Comparison of ENCODE assay signal across 9 cellular contexts in genomic region chrX:154541589-154541895, GRCh38. TPM values are rescaled to one million over a fixed set of nuclear protein-coding genes. Genes with fewer than 3 reads are reported as not detected.
DNase-seq lines count a peak whose midpoint lies in the region; ATAC-seq and TF ChIP-seq lines count a peak whose summit lies in the region.
"Had no signal": no experiment of that assay in that cellular context is flagged by ENCODE, and none has a peak within 500 bp of the region (broad histone marks: within the 10 kb centered on the region; RNA-seq: fewer than 3 reads in every experiment).

No MANE protein-coding gene starts in this region.

- H3K4me3 ChIP-seq in RWPE2 (ENCODE audit: severe bottlenecking) (no peak overlapping the region), esophagus muscularis mucosa (no peak overlapping the region), skeletal muscle tissue (ENCODE audit: low read length in 3 of 3) (no peak overlapping the region)

- no peaks in the 10 kb centered on the region for H3K9me3 Mint-ChIP-seq in CD4-positive, alpha-beta T cell
- H3K9me3 Mint-ChIP-seq: IgD-negative memory B cell had no signal

- no peaks in the 10 kb centered on the region for H3K9me3 ChIP-seq in CD4-positive, alpha-beta T cell (ENCODE audit: control insufficient read depth, low read length)
- H3K9me3 ChIP-seq in RWPE2 (ENCODE audit: severe bottlenecking) (no peaks in the 10 kb centered on the region), esophagus muscularis mucosa (no peaks in the 10 kb centered on the region), skeletal muscle tissue (ENCODE audit: control insufficient read depth in 3 of 3, low read length in 3 of 3) (no peaks in the 10 kb centered on the region)

- 74% methylated on average over 5 of the region's 5 CpGs for WGBS in esophagus muscularis mucosa

- H3K36me3 Mint-ChIP-seq in CD4-positive, alpha-beta T cell (ENCODE audit: low read depth): peaks cover 8% of the 10 kb centered on the region
- H3K36me3 Mint-ChIP-seq: IgD-negative memory B cell had no signal

- no peak for ATAC-seq in CD4-positive, alpha-beta T cell (ENCODE audit: poor library complexity)
- ATAC-seq in RWPE2 (ENCODE audit: low read depth): no peak

- intact Hi-C loops in CD4-positive, alpha-beta T cell (cut with DNase I, micrococcal nuclease): no loop called here
- intact Hi-C loops in esophagus muscularis mucosa (cut with DNase I): no loop called here

- H3K36me3 ChIP-seq in RWPE2 (ENCODE audit: low read depth): peaks cover 24% of the 10 kb centered on the region
- H3K36me3 ChIP-seq in esophagus muscularis mucosa: peaks cover 0 to 7% (median 2%) of the 10 kb centered on the region in 4 donors
- no peaks in the 10 kb centered on the region for H3K36me3 ChIP-seq in skeletal muscle tissue (ENCODE audit: control insufficient read depth in 3 of 3, insufficient read depth in 3 of 3, low read length in 3 of 3)

- H3K27me3 Mint-ChIP-seq in CD4-positive, alpha-beta T cell: no peaks in the 10 kb centered on the region
- H3K27me3 Mint-ChIP-seq: IgD-negative memory B cell had no signal

- H3K4me3 Mint-ChIP-seq in CD4-positive, alpha-beta T cell: no peak overlapping the region

- CTCF ChIA-PET in CD4-positive, alpha-beta T cell (lab: Charles Lee): interaction anchor here (0.5 kb wide), 1 partner anchor 66 kb away, joined by 4 read pairs; no protein-coding TSS in a partner anchor

- no peaks in the 10 kb centered on the region for H3K27me3 ChIP-seq in CD4-positive, alpha-beta T cell (ENCODE audit: control insufficient read depth, insufficient read depth, low read length)
- H3K27me3 ChIP-seq in RWPE2 (ENCODE audit: insufficient read depth, poor library complexity, severe bottlenecking) (no peaks in the 10 kb centered on the region), esophagus muscularis mucosa (no peaks in the 10 kb centered on the region), skeletal muscle tissue (ENCODE audit: control insufficient read depth in 3 of 3, insufficient read depth in 3 of 3, low read length in 3 of 3) (no peaks in the 10 kb centered on the region)

- TF ChIP-seq CTCF in CD4-positive, alpha-beta T cell (IDR thresholded peaks at IDR 0.05): no peak
- TF ChIP-seq CTCF in RWPE2 (IDR thresholded peaks at IDR 0.05; ENCODE audit: poor library complexity, severe bottlenecking) (no peak), esophagus muscularis mucosa (IDR thresholded peaks at IDR 0.05) (no peak)

- DNase-seq in CD4-positive, alpha-beta T cell: no peak
- DNase-seq in RWPE2 (ENCODE audit: low spot score) (no peak), esophagus muscularis mucosa (ENCODE audit: extremely low spot score) (no peak), NCI-H1092 (lab: John Stamatoyannopoulos, UW) (no peak), NCI-H69 (lab: John Stamatoyannopoulos, UW) (no peak), NCI-H2107 treated with DMSO at 0.1 percent for 48 hours (lab: John Stamatoyannopoulos, UW; ENCODE audit: unreplicated experiment) (no peak), erythroblast (lab: John Stamatoyannopoulos, UW) (no peak)

- POLR2A ChIA-PET in CD4-positive, alpha-beta T cell (lab: Charles Lee): no interaction called here

- no peak overlapping the region for H3K27ac Mint-ChIP-seq in CD4-positive, alpha-beta T cell

- TF ChIP-seq POLR2A in esophagus muscularis mucosa (IDR thresholded peaks at IDR 0.05; ENCODE audit: low read depth): no peak
- no peak for TF ChIP-seq POLR2A in erythroblast (IDR thresholded peaks at IDR 0.05; ENCODE audit: low read length)

- H3K4me1 Mint-ChIP-seq in CD4-positive, alpha-beta T cell (ENCODE audit: low read depth): peaks cover 28% of the 10 kb centered on the region

- H3K9ac ChIP-seq in skeletal muscle tissue (ENCODE audit: low read depth in 1 of 3, low read length in 3 of 3): peak overlapping the region in 1 of 3 donors; percentile 33

- H3K27ac ChIP-seq in CD4-positive, alpha-beta T cell (ENCODE audit: low read depth, low read length): peak overlapping the region; percentile 38
- H3K27ac ChIP-seq in RWPE2 (ENCODE audit: poor library complexity, severe bottlenecking): peak overlapping the region; percentile 92
- H3K27ac ChIP-seq in esophagus muscularis mucosa (replicated peaks in 1 of 4): peak overlapping the region; percentile 63 to 75 (median 71)
- H3K27ac ChIP-seq in skeletal muscle tissue (ENCODE audit: low read depth, low read length): peak overlapping the region; percentile 68

- TF ChIP-seq EP300 in esophagus muscularis mucosa (IDR thresholded peaks at IDR 0.05): no peak

- H3K4me1 ChIP-seq in RWPE2 (ENCODE audit: insufficient read depth, poor library complexity, severe bottlenecking): peaks cover 21% of the 10 kb centered on the region
- peaks cover 19 to 36% (median 36%) of the 10 kb centered on the region in 4 donors for H3K4me1 ChIP-seq in esophagus muscularis mucosa
- peaks cover 22 to 35% (median 27%) of the 10 kb centered on the region in 3 donors for H3K4me1 ChIP-seq in skeletal muscle tissue (ENCODE audit: control insufficient read depth in 3 of 3, insufficient read depth in 3 of 3, low read length in 3 of 3)

RNA-seq across cellular contexts. Expression of gene G6PD, which starts 5.1 kb away (rescaled TPM):
- total RNA-seq in CD4-positive, alpha-beta T cell: 10 to 100 TPM; 17.4 to 20.3 TPM
- total RNA-seq in esophagus muscularis mucosa (10 to 100 TPM; 22.0 to 43.8 (median 27.3) TPM), skeletal muscle tissue (10.4 TPM)

RNA-seq across cellular contexts. Expression of gene IKBKG, which starts 5.9 kb away (rescaled TPM):
- 10 to 100 TPM; 26.2 to 27.2 TPM for total RNA-seq in CD4-positive, alpha-beta T cell
- total RNA-seq in esophagus muscularis mucosa: 10 to 100 TPM; 12.0 to 18.3 (median 17.3) TPM
- 6.8 TPM for total RNA-seq in skeletal muscle tissue

RNA-seq across cellular contexts. Expression of gene FAM3A, which starts 25.5 kb away (rescaled TPM):
- 10 to 100 TPM; 36.1 to 38.2 TPM for total RNA-seq in CD4-positive, alpha-beta T cell
- total RNA-seq in esophagus muscularis mucosa: 10 to 100 TPM; 34.9 to 49.4 (median 40.4) TPM
- 15.7 TPM for total RNA-seq in skeletal muscle tissue

RNA-seq across cellular contexts. Expression of gene CTAG1A, which starts 43.4 kb away (rescaled TPM):
- total RNA-seq in CD4-positive, alpha-beta T cell: not detected
- total RNA-seq in esophagus muscularis mucosa: not detected
- total RNA-seq in skeletal muscle tissue: not detected

RNA-seq across cellular contexts. Expression of gene SLC10A3, which starts 51.1 kb away (rescaled TPM):
- total RNA-seq in CD4-positive, alpha-beta T cell: 10 to 100 TPM; 15.7 to 16.4 TPM
- total RNA-seq in esophagus muscularis mucosa (10 to 100 TPM; 24.5 to 44.9 (median 38.1) TPM), skeletal muscle tissue (3.1 TPM)

Comparison
In these comparisons a context has a peak if more than half of its experiments do, and no peak if none do; other contexts are left out.
1. H3K27ac ChIP-seq: peak in every context shown above with its lines; median percentile 92 in RWPE2; 71 in esophagus muscularis mucosa; 68 in skeletal muscle tissue; 38 in CD4-positive, alpha-beta T cell.